22 cellular contexts compared by ENCODE assay signal in genomic region chr2:224109710-224110109, GRCh38.
"Had no signal": no experiment of that assay in that cellular context is flagged by ENCODE, and none has a peak within 500 bp of the region (broad histone marks: within the 10 kb centered on the region; RNA-seq: fewer than 3 reads in every experiment).

No MANE protein-coding gene starts in this region.

- ATAC-seq: activated CD4-positive, alpha-beta T cell treated with anti-CD3 and anti-CD28 coated beads for 36 hours; activated CD8-positive, alpha-beta T cell treated with anti-CD3 and anti-CD28 coated beads for 36 hours; activated T-cell treated with anti-CD3 and anti-CD28 coated beads, Interleukin-2, amount 50 U/mL, for 72 hours; PC-3 had no signal

- H3K27me3 Mint-ChIP-seq: activated CD8-positive, alpha-beta T cell treated with anti-CD3 and anti-CD28 coated beads for 36 hours had no signal

- H3K27ac Mint-ChIP-seq: activated CD4-positive, alpha-beta T cell treated with anti-CD3 and anti-CD28 coated beads for 36 hours; activated CD8-positive, alpha-beta T cell treated with anti-CD3 and anti-CD28 coated beads for 36 hours; activated naive CD4-positive, alpha-beta T cell treated with anti-CD3 and anti-CD28 coated beads, Interleukin-2, amount 10 ng/mL, durations not matched to agents 7 days and 5 days; activated naive CD8-positive, alpha-beta T cell treated with anti-CD3 and anti-CD28 coated beads for 36 hours; activated T-cell treated with anti-CD3 and anti-CD28 coated beads, Interleukin-2, amount 50 U/mL, for 72 hours; activated T-helper 2 cell treated with anti-CD3 and anti-CD28 coated beads, Interferon-gamma antibody, Interleukin-2, Interleukin-4, amounts not matched to agents 10 μg/mL and 5 μg/mL and 100 μg/mL, durations not matched to agents 14 hours and 24 hours and 36 hours had no signal

- H3K27me3 ChIP-seq: adrenal gland had no signal

- H3K9me3 Mint-ChIP-seq: activated naive CD4-positive, alpha-beta T cell treated with anti-CD3 and anti-CD28 coated beads, Interleukin-2, amount 10 ng/mL, durations not matched to agents 7 days and 5 days; activated T-cell treated with anti-CD3 and anti-CD28 coated beads, Interleukin-2, amount 50 U/mL, for 72 hours; activated T-helper 2 cell treated with anti-CD3 and anti-CD28 coated beads, Interferon-gamma antibody, Interleukin-2, Interleukin-4, amounts not matched to agents 10 μg/mL and 5 μg/mL and 100 μg/mL, durations not matched to agents 14 hours and 24 hours and 36 hours had no signal

- H3K36me3 ChIP-seq: adrenal gland, WERI-Rb-1 had no signal

- H3K36me3 Mint-ChIP-seq: activated naive CD4-positive, alpha-beta T cell treated with anti-CD3 and anti-CD28 coated beads, Interleukin-2, amount 10 ng/mL, durations not matched to agents 7 days and 5 days; activated naive CD8-positive, alpha-beta T cell treated with anti-CD3 and anti-CD28 coated beads for 36 hours had no signal

- H3K4me3 ChIP-seq: adrenal gland had no signal

- H3K4me1 ChIP-seq: adrenal gland had no signal

- H3K4me3 Mint-ChIP-seq: activated CD4-positive, alpha-beta T cell treated with anti-CD3 and anti-CD28 coated beads for 36 hours; activated CD8-positive, alpha-beta T cell treated with anti-CD3 and anti-CD28 coated beads for 36 hours; activated naive CD4-positive, alpha-beta T cell treated with anti-CD3 and anti-CD28 coated beads, Interleukin-2, amount 10 ng/mL, durations not matched to agents 7 days and 5 days; activated naive CD8-positive, alpha-beta T cell treated with anti-CD3 and anti-CD28 coated beads for 36 hours; activated T-cell treated with anti-CD3 and anti-CD28 coated beads, Interleukin-2, amount 50 U/mL, for 72 hours had no signal

- H3K4me1 Mint-ChIP-seq: activated CD4-positive, alpha-beta T cell treated with anti-CD3 and anti-CD28 coated beads for 36 hours; activated naive CD4-positive, alpha-beta T cell treated with anti-CD3 and anti-CD28 coated beads, Interleukin-2, amount 10 ng/mL, durations not matched to agents 7 days and 5 days; activated naive CD8-positive, alpha-beta T cell treated with anti-CD3 and anti-CD28 coated beads for 36 hours had no signal

- DNase-seq: activated CD4-positive, alpha-beta T cell treated with anti-CD3 and anti-CD28 coated beads for 36 hours; activated CD8-positive, alpha-beta memory T cell treated with anti-CD3 and anti-CD28 coated beads, Interleukin-2, amount 50 U/mL, for 4 hours; activated CD8-positive, alpha-beta T cell treated with anti-CD3 and anti-CD28 coated beads for 36 hours; activated gamma-delta T cell treated with Interleukin-2 at 50 U/mL for 16 hours; activated naive CD4-positive, alpha-beta T cell treated with anti-CD3 and anti-CD28 coated beads, Interleukin-2, amount 10 ng/mL, durations not matched to agents 7 days and 5 days; activated naive CD8-positive, alpha-beta T cell treated with anti-CD3 and anti-CD28 coated beads for 36 hours; activated T-cell treated with anti-CD3 and anti-CD28 coated beads, Interleukin-2, amount 50 U/mL, for 72 hours; adrenal gland; anterior cingulate cortex; cerebellar nuclear complex; Kasumi-1; NCI-H1048; NCI-H146; NCI-H187 treated with DMSO at 0.1 percent for 48 hours; NCI-H2081 treated with DMSO at 0.1 percent for 48 hours; NCI-H446; NCI-H524; PC-3; SHP77 treated with DMSO at 0.1 percent for 48 hours; T-helper 1 cell; WERI-Rb-1 had no signal

- H3K27ac ChIP-seq: adrenal gland, WERI-Rb-1 had no signal
